Comparison of ENCODE assay signal across 8 cellular contexts in the genomic region with DNA sequence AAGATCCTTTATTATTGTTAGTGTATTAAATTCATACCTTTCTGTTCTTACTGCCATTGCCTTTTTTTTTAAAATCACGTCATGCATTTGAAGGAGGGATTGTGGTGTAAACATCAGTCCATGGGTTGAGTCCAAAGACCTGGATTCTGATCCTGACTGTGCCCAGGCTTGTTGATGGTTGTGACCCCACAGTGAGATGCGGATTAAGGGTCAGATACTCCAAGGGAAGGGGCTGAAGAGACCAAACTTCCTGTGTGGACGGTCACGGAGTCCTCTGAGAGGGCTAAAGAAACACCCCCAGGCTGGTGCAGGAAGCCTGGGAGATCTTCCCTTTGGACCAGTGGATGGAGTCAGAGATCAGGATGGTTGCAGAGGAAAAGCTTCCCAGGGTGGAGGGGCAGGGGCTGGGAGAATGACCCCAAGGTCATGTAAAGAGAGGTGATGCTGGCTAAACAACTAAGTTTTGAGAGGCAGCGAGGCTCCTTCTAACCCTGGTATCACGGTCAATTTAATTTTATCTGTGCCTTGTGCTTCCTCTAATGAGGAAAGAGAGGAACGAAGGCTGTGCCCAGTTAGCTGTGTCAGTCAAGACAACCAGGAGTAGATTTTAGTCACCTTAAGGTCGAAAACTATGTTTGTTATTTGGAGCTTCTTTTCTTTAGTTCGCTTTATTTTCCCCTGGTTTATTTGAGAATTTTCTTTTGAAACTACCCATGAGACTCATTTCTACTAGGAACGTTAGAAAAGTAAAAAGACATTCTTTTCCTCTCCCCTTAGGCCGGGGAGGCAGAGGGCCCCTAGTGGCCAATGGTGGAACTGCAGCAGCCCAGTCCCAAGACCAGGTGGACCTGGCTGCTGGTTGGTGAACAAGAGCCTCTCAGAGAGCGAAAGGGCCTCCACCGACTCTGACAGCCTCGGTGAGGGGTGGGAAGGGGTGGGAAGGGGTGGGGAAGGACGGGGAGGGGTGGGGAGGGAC. TPM values are rescaled to one million over a fixed set of nuclear protein-coding genes. Genes with fewer than 3 reads are reported as not detected.
A peak's percentile ranks its signal among the peaks of the same experiment; 100 is the strongest.
DNase-seq lines count a peak whose midpoint lies in the region; TF ChIP-seq lines count a peak whose summit lies in the region.

No MANE protein-coding gene starts in this region.

- H3K36me3 Mint-ChIP-seq in osteocyte (ENCODE audit: unreplicated experiment): no peaks in the 10 kb centered on the region

- H3K27me3 ChIP-seq in HAP-1 (ENCODE audit: low read depth) (no peaks in the 10 kb centered on the region), MG63 (no peaks in the 10 kb centered on the region), tibial artery (no peaks in the 10 kb centered on the region)

- no peaks in the 10 kb centered on the region for H3K27me3 Mint-ChIP-seq in osteocyte (ENCODE audit: unreplicated experiment)

- H3K9me3 Mint-ChIP-seq in osteocyte (ENCODE audit: unreplicated experiment): no peaks in the 10 kb centered on the region

- H3K9me3 ChIP-seq in HAP-1 (no peaks in the 10 kb centered on the region), MG63 (no peaks in the 10 kb centered on the region), tibial artery (no peaks in the 10 kb centered on the region)

- intact Hi-C loops in tibial artery (cut with DNase I; ENCODE audit: low total_unique reads): loop anchor here (10.0 kb wide), 1 partner anchor 61 kb away; no protein-coding TSS in a partner anchor

- H3K27ac ChIP-seq in tibial artery: peak overlapping the region in 1 of 2 donors; percentile 33

- no peaks in the 10 kb centered on the region for H3K36me3 ChIP-seq in HAP-1 (replicated peaks)
- H3K36me3 ChIP-seq in MG63: no peaks in the 10 kb centered on the region
- no peaks in the 10 kb centered on the region for H3K36me3 ChIP-seq in tibial artery

- H3K4me3 ChIP-seq in HAP-1: no peak overlapping the region
- no peak overlapping the region for H3K4me3 ChIP-seq in MG63
- H3K4me3 ChIP-seq in tibial artery: no peak overlapping the region

- peaks cover 8% of the 10 kb centered on the region for H3K4me1 Mint-ChIP-seq in osteocyte (ENCODE audit: unreplicated experiment)

- no peak overlapping the region for H3K27ac Mint-ChIP-seq in osteocyte (ENCODE audit: unreplicated experiment)

- peak; percentile 68 for DNase-seq in GF-D8 (lab: John Stamatoyannopoulos, UW)
- DNase-seq in HAP-1 (ENCODE audit: low spot score in 2 of 2): peak; percentile 71 to 93
- peak; percentile 83 for DNase-seq in MG63
- DNase-seq in SIG-M5 treated with dmso at 0.1 percent for 504 hours (lab: John Stamatoyannopoulos, UW; ENCODE audit: unreplicated experiment): peak; percentile 89
- peak; percentile 94 for DNase-seq in activated effector memory CD4-positive, alpha-beta T cell treated with anti-CD3 and anti-CD28 coated beads, Interleukin-2, amount 50 U/mL, for 16 hours
- DNase-seq in foreskin melanocyte: peak; percentile 65
- peak; percentile 95 for DNase-seq in osteocyte (ENCODE audit: extremely low spot score, unreplicated experiment)
- DNase-seq in tibial artery: peak; percentile 83 to 90

- H3K4me3 Mint-ChIP-seq in osteocyte (ENCODE audit: unreplicated experiment): no peak overlapping the region

- TF ChIP-seq CTCF in osteocyte (IDR thresholded peaks at IDR 0.05) (peak; percentile 86), tibial artery (IDR thresholded peaks at IDR 0.05) (peak; percentile 91 to 98)

- in situ Hi-C loops in HAP-1 (cut with MboI; ENCODE audit: low sequenced_read_pairs): no loop called here

- H3K4me1 ChIP-seq in HAP-1 (peaks cover 3% of the 10 kb centered on the region; the same call in 1 of the 2 replicates), tibial artery (peaks cover 0 to 9% (median 0%) of the 10 kb centered on the region in 4 donors)

RNA-seq across cellular contexts. Expression of gene GPR161, which starts 8.7 kb away (rescaled TPM):
- 5.2 and 5.8 TPM in 2 replicates for total RNA-seq in MG63 (2014; rRNA removed; shearing (Covaris generic); ENCODE audit: low replicate concordance)
- 36.8 and 38.5 TPM in 2 replicates for total RNA-seq in osteocyte

RNA-seq across cellular contexts. Expression of gene TIPRL, which starts 33.3 kb away (rescaled TPM):
- 50.2 and 86.2 TPM in 2 replicates for total RNA-seq in MG63 (2014; rRNA removed; shearing (Covaris generic); ENCODE audit: low replicate concordance)
- total RNA-seq in osteocyte: 41.6 and 41.8 TPM in 2 replicates
